In the genomic region with DNA sequence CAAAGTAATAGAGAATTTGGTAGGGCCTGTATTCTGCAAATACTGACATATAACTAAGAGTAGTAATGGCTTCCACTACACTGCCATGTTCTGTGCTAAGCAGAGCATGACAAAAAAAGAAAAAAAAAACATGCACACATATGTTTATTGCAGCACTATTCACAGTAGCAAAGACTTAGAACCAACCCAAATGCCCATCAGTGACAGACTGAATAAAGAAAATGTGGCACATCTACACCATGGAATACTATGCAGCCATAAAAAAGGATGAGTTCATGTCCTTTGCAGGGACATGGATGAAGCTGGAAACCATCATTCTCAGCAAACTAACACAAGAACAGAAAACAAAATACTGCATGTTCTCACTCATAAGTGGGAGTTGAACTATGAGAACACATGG, we compare ENCODE assay signal across 1 cellular context. TPM values are rescaled to one million over a fixed set of nuclear protein-coding genes. Genes with fewer than 3 reads are reported as not detected.
"Had no signal": no experiment of that assay in that cellular context is flagged by ENCODE, and none has a peak within 500 bp of the region (broad histone marks: within the 10 kb centered on the region; RNA-seq: fewer than 3 reads in every experiment).

No MANE protein-coding gene starts in this region.

RNA-seq across cellular contexts. Expression of gene RECK, which starts 50.3 kb away (rescaled TPM):
- total RNA-seq: HT-29 had no signal
